In the genomic region with DNA sequence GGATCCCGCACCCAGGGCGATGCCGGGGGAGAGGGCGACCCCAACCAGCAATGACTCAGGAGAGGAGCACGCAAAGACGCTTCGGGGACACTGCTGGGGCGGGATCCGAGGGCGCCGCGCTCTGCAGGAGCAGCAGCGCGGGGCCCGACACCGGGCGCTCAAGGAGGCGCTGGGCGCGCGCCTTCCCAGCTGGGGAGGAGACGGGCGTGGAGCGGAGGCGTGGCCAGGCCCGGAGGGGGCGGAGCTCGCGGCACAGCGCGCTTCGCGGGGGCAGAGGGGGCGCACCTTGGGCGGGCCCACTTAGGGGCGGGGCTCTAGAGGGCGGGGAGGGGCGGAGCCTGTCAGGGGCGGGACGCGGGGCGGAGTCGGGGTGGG, we compare ENCODE assay signal across 8 cellular contexts. TPM values are rescaled to one million over a fixed set of nuclear protein-coding genes. Genes with fewer than 3 reads are reported as not detected.
DNase-seq lines count a peak whose midpoint lies in the region; TF ChIP-seq lines count a peak whose summit lies in the region.

No MANE protein-coding gene starts in this region.

- H3K4me3 ChIP-seq in LNCaP clone FGC (ENCODE audit: low read depth, low read length) (peak overlapping the region; percentile 66), SK-N-MC (peak overlapping the region; percentile 90)

- peak overlapping the region; percentile 71 for H3K9ac ChIP-seq in SK-N-MC (ENCODE audit: insufficient read length)

- TF ChIP-seq CTCF in LNCaP clone FGC (IDR thresholded peaks at IDR 0.05; ENCODE audit: control insufficient read depth, extremely low read depth, insufficient read depth): no peak

- DNase-seq in EH (ENCODE audit: low read depth) (peak; percentile 86), H4 (ENCODE audit: low spot score) (peak; percentile 71), LNCaP clone FGC (ENCODE audit: low read depth) (no peak), SK-N-MC (ENCODE audit: low read depth, low spot score) (no peak), germinal center (ENCODE audit: low spot score) (peak; percentile 96), non-pigmented ciliary epithelial cell (ENCODE audit: low read depth) (peak; percentile 51), stromal cell of bone marrow (ENCODE audit: low read depth) (peak; percentile 71)
- DNase-seq in activated naive CD4-positive, alpha-beta T cell treated with anti-CD3 and anti-CD28 coated beads, Interleukin-2, amount 50 U/mL, for 16 hours: peak; percentile 89

- peaks cover 9% of the 10 kb centered on the region; the same call in 1 of the 2 replicates for H3K36me3 ChIP-seq in SK-N-MC (ENCODE audit: insufficient read depth, low read length)

- peak overlapping the region; percentile 74; the same call in 1 of the 2 replicates for H3K27ac ChIP-seq in SK-N-MC

- H3K9me3 ChIP-seq in SK-N-MC (ENCODE audit: low read depth, low read length): no peaks in the 10 kb centered on the region

RNA-seq across cellular contexts. Expression of a gene that starts 0.4 kb away (rescaled TPM):
- total RNA-seq in H4 (2014; rRNA removed; shearing (Covaris generic)): 155 and 177 TPM in 2 replicates

RNA-seq across cellular contexts. Expression of a gene that starts 15.9 kb away (rescaled TPM):
- total RNA-seq in H4 (2014; rRNA removed; shearing (Covaris generic)): 55.6 and 68.9 TPM in 2 replicates

RNA-seq across cellular contexts. Expression of a gene that starts 56.0 kb away (rescaled TPM):
- 239 and 246 TPM in 2 replicates for total RNA-seq in H4 (2014; rRNA removed; shearing (Covaris generic))

Comparison
In these comparisons a context has a peak if more than half of its experiments do, and no peak if none do; other contexts are left out.
1. DNase-seq: peak in EH (single experiment), H4 (single experiment), activated naive CD4-positive, alpha-beta T cell treated with anti-CD3 and anti-CD28 coated beads, Interleukin-2, amount 50 U/mL, for 16 hours (single experiment), germinal center (single experiment), non-pigmented ciliary epithelial cell (single experiment) and stromal cell of bone marrow (single experiment); none in LNCaP clone FGC (single experiment) and SK-N-MC (single experiment).